ENCODE assay signal across 9 cellular contexts in the genomic region with DNA sequence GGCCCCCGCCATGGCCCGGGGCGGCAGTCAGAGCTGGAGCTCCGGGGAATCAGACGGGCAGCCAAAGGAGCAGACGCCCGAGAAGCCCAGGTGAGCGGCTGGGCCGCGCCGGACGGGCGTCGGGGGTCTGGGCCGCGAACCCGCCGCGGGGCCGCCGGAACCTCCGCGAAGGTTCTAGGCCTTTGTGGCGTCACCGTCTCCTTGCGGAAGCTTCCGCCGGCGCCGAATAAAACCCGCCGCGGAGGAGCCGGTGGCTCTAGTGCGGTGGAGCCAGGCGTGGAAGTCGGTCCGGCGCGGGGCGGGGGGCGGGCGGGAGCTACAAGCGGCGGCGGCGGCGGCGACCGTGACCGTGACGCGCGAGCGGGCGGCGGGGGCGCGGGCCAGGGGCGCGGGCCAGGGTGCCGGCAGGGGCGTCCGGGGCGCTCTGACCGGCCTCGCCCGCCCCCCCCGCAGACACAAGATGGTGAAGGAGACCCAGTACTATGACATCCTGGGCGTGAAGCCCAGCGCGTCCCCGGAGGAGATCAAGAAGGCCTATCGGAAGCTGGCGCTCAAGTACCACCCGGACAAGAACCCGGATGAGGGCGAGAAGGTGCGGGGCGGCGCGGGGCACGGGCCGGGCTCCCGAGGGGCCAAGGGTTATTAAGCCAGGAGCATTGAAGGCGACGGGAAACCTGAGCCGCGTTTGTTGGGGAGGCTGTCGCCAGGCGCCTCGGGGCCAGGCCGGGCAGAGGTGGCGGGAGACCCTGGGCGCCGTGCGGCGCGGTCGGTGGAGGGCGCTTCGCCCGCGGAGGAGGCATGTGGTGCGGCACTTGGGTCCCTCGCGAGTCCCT. TPM values are rescaled to one million over a fixed set of nuclear protein-coding genes. Genes with fewer than 3 reads are reported as not detected.
DNase-seq lines count a peak whose midpoint lies in the region; TF ChIP-seq lines count a peak whose summit lies in the region.
"Had no signal": no experiment of that assay in that cellular context is flagged by ENCODE, and none has a peak within 500 bp of the region (broad histone marks: within the 10 kb centered on the region; RNA-seq: fewer than 3 reads in every experiment).

DNAJA4 (plus strand) TSS at position 259 of the 833 bp plus-strand sequence; CDS start at position 461, 202 bp downstream.

- H3K9me3 ChIP-seq in trophoblast cell (ENCODE audit: insufficient read depth, low read depth, low read length) (no peaks in the 10 kb centered on the region), testis (no peaks in the 10 kb centered on the region)

- no peak within 1 kb of the TSS for H2BK120ac ChIP-seq in trophoblast cell (ENCODE audit: insufficient read depth, low read length, poor library complexity)

- peaks cover 6% of the 10 kb centered on the region for H3K36me3 Mint-ChIP-seq in activated naive CD4-positive, alpha-beta T cell treated with anti-CD3 and anti-CD28 coated beads for 36 hours (ENCODE audit: low read depth)

- no peak within 1 kb of the TSS for H4K12ac ChIP-seq in trophoblast cell (ENCODE audit: low read depth, low read length)

- H3K4me1 ChIP-seq in trophoblast cell (ENCODE audit: control insufficient read depth in 1 of 2, insufficient read depth in 2 of 2, low read length in 2 of 2) (peaks cover 0 to under 1% of the 10 kb centered on the region in 2 experiments), testis (peaks cover 11% of the 10 kb centered on the region)

- POLR2A ChIA-PET in HEK293T (lab: Yijun Ruan, JAX): interaction anchor here (2.1 kb wide), 1 partner anchor 35 kb away, joined by 11 read pairs; the partner anchor contains the start of gene SKIC8

- H3K4me1 Mint-ChIP-seq in activated naive CD4-positive, alpha-beta T cell treated with anti-CD3 and anti-CD28 coated beads for 36 hours (ENCODE audit: low read depth): peaks cover 34% of the 10 kb centered on the region

- TF ChIP-seq POLR2A in testis (IDR thresholded peaks at IDR 0.05): no peak

- H3K27me3 Mint-ChIP-seq in activated naive CD4-positive, alpha-beta T cell treated with anti-CD3 and anti-CD28 coated beads for 36 hours (ENCODE audit: low read depth): no peaks in the 10 kb centered on the region

- H3K9ac ChIP-seq in trophoblast cell (ENCODE audit: low read length): no peak within 1 kb of the TSS

- peak within 1 kb of the TSS; percentile 83 for H3K27ac Mint-ChIP-seq in activated naive CD4-positive, alpha-beta T cell treated with anti-CD3 and anti-CD28 coated beads for 36 hours

- H3K4ac ChIP-seq in trophoblast cell (ENCODE audit: low read depth, low read length): no peak within 1 kb of the TSS

- no peak within 1 kb of the TSS for H2AK5ac ChIP-seq in trophoblast cell (ENCODE audit: low read length)

- H2BK5ac ChIP-seq in trophoblast cell (ENCODE audit: low read depth, low read length, poor library complexity): no peak within 1 kb of the TSS

- no peaks in the 10 kb centered on the region for H3K36me3 ChIP-seq in trophoblast cell (ENCODE audit: control insufficient read depth in 1 of 2, insufficient read depth in 2 of 2, low read length in 2 of 2)
- H3K36me3 ChIP-seq in testis (ENCODE audit: low read depth, missing control alignments): no peaks in the 10 kb centered on the region

- peak; percentile 32 for DNase-seq in DMS53 treated with DMSO at 0.1 percent for 48 hours (lab: John Stamatoyannopoulos, UW; ENCODE audit: unreplicated experiment)
- peak; percentile 26 for DNase-seq in NOMO-1 treated with dmso at 0.1 percent for 144 hours (lab: John Stamatoyannopoulos, UW; ENCODE audit: unreplicated experiment)
- DNase-seq in activated naive CD4-positive, alpha-beta T cell treated with anti-CD3 and anti-CD28 coated beads for 36 hours: peak; percentile 61
- no peak for DNase-seq in glomerular endothelial cell (ENCODE audit: extremely low read depth, low read depth, low spot score)
- peak in 1 of 2 donors; percentile 23 for DNase-seq in trophoblast cell
- peak; percentile 73 for DNase-seq in testis
- DNase-seq in HEK293T (ENCODE audit: extremely low spot score): no peak
- no peak for DNase-seq in DMS79 (lab: John Stamatoyannopoulos, UW)

- no CpG with 5 or more reads among the region's 107 CpGs for WGBS in trophoblast cell (ENCODE audit: extremely low coverage, insufficient coverage, insufficient read length)
- WGBS in testis, 2 donors: 4% methylated on average over 84 of the region's 107 CpGs; no CpG with 5 or more reads in 1 of the 2 donors

- H3K4me3 Mint-ChIP-seq in activated naive CD4-positive, alpha-beta T cell treated with anti-CD3 and anti-CD28 coated beads for 36 hours: peak within 1 kb of the TSS; percentile 84

- H3K27ac ChIP-seq in trophoblast cell (ENCODE audit: low read depth, low read length) (no peak within 1 kb of the TSS), testis (peak within 1 kb of the TSS; percentile 68 to 93)

- H3K27me3 ChIP-seq in trophoblast cell (ENCODE audit: insufficient read depth, low read length): no peaks in the 10 kb centered on the region
- H3K27me3 ChIP-seq in testis: no peaks in the 10 kb centered on the region

- H4K91ac ChIP-seq in trophoblast cell (ENCODE audit: low read depth, low read length): no peak within 1 kb of the TSS

- no peaks in the 10 kb centered on the region for H3K79me2 ChIP-seq in trophoblast cell (ENCODE audit: control insufficient read depth, insufficient read depth, low read length, poor library complexity)

- TF ChIP-seq CTCF in testis (IDR thresholded peaks at IDR 0.05): no peak

- H3K4me2 ChIP-seq in trophoblast cell (ENCODE audit: low read length): peak within 1 kb of the TSS; percentile 45

- CTCF ChIA-PET in activated naive CD4-positive, alpha-beta T cell treated with anti-CD3 and anti-CD28 coated beads for 36 hours (lab: Charles Lee): interaction anchor here (0.6 to 1.6 kb wide), 6 partner anchors 19 to 360 kb away, joined by 3 to 5 read pairs (median 3); no protein-coding TSS in a partner anchor
- CTCF ChIA-PET in HEK293T (lab: Yijun Ruan, JAX): no interaction called here

- no peaks in the 10 kb centered on the region for H3K9me3 Mint-ChIP-seq in activated naive CD4-positive, alpha-beta T cell treated with anti-CD3 and anti-CD28 coated beads for 36 hours

- H2BK12ac ChIP-seq in trophoblast cell (ENCODE audit: low read length): no peak within 1 kb of the TSS

- no peak within 1 kb of the TSS for H3K18ac ChIP-seq in trophoblast cell (ENCODE audit: low read length)

- H3K79me1 ChIP-seq in trophoblast cell (ENCODE audit: low read length): no peaks in the 10 kb centered on the region

- H4K8ac ChIP-seq in trophoblast cell (ENCODE audit: low read depth, low read length): no peak within 1 kb of the TSS

- H3K14ac ChIP-seq in trophoblast cell (ENCODE audit: low read length): no peak within 1 kb of the TSS

- H3K23ac ChIP-seq in trophoblast cell (ENCODE audit: low read length): no peak within 1 kb of the TSS

- H3K4me3 ChIP-seq in trophoblast cell (ENCODE audit: low read depth, low read length) (no peak within 1 kb of the TSS), testis (peak within 1 kb of the TSS; percentile 71 to 83)

- intact Hi-C loops in activated naive CD4-positive, alpha-beta T cell treated with anti-CD3 and anti-CD28 coated beads for 36 hours (cut with micrococcal nuclease): no loop called here
- intact Hi-C loops in testis (cut with DNase I; ENCODE audit: low total_unique reads): no loop called here

- H2AFZ ChIP-seq in trophoblast cell (ENCODE audit: insufficient read depth, low read length, poor library complexity): no peak within 1 kb of the TSS

TF ChIP-seq in HEK293T, 16 proteins besides CTCF, POLR2A, EP300 and RAD21:
- TF ChIP-seq SP1 (IDR thresholded peaks at IDR 0.05): no peak
- no peak for TF ChIP-seq PKNOX1 (IDR thresholded peaks at IDR 0.05)
- TF ChIP-seq FOXM1 (IDR thresholded peaks at IDR 0.05; ENCODE audit: borderline replicate concordance): no peak
- no peak for TF ChIP-seq TARDBP (IDR thresholded peaks at IDR 0.05)
- TF ChIP-seq ARNT (IDR thresholded peaks at IDR 0.05): no peak
- no peak for TF ChIP-seq ZNF384 (IDR thresholded peaks at IDR 0.05)
- no peak for TF ChIP-seq L3MBTL2 (conservative IDR thresholded peaks at IDR 0.05)
- no peak for TF ChIP-seq CTBP1 (IDR thresholded peaks at IDR 0.05; ENCODE audit: borderline replicate concordance)
- no peak for TF ChIP-seq BHLHE40 (IDR thresholded peaks at IDR 0.05; ENCODE audit: borderline replicate concordance)
- TF ChIP-seq SUZ12 (IDR thresholded peaks at IDR 0.05): no peak
- TF ChIP-seq NFRKB (IDR thresholded peaks at IDR 0.05): no peak
TF ChIP-seq in HEK293T: peak in this region for 0.

RNA-seq across cellular contexts. Expression of gene DNAJA4, which starts in this region (rescaled TPM):
- 10 to 100 TPM; 40.1 to 41.6 TPM for total RNA-seq in activated naive CD4-positive, alpha-beta T cell treated with anti-CD3 and anti-CD28 coated beads for 36 hours
- total RNA-seq in glomerular endothelial cell: 10.2 and 12.2 TPM in 2 replicates
- polyA plus RNA-seq in trophoblast cell (2013): 0.08 TPM in 2 replicates
- 100 to 1,000 TPM in 1 of 2 donors, 10 to 100 TPM in 1; 88.4 to 145 TPM for total RNA-seq in testis
- polyA plus RNA-seq in testis (ENCODE audit: insufficient read depth, low read depth, low replicate concordance): 183 TPM
- total RNA-seq: HT1080 had no signal

Comparison
In these comparisons a context has a peak if more than half of its experiments do, and no peak if none do; other contexts are left out.
1. DNase-seq: peak in DMS53 treated with DMSO at 0.1 percent for 48 hours (single experiment), NOMO-1 treated with dmso at 0.1 percent for 144 hours (single experiment), activated naive CD4-positive, alpha-beta T cell treated with anti-CD3 and anti-CD28 coated beads for 36 hours (single experiment) and testis (single experiment); none in glomerular endothelial cell (single experiment), HEK293T (single experiment) and DMS79 (single experiment).